1 cellular context compared by ENCODE assay signal in genomic region chr4:160877087-160877790, GRCh38.
TF ChIP-seq lines count a peak whose summit lies in the region.

No MANE protein-coding gene starts in this region.

TF ChIP-seq in H1, 55 proteins besides CTCF, POLR2A, EP300 and RAD21:
- TF ChIP-seq JUN (IDR thresholded peaks at IDR 0.05; ENCODE audit: low read depth, low read length), result no peak
